Comparison of ENCODE assay signal across 1 cellular context in genomic region chr13:111584101-111584500, GRCh38.
TF ChIP-seq lines count a peak whose summit lies in the region.

No MANE protein-coding gene starts in this region.

TF ChIP-seq in GM23338, 12 proteins besides CTCF, POLR2A, EP300 and RAD21 (continued from another document):
- TF ChIP-seq, protein P1, sequence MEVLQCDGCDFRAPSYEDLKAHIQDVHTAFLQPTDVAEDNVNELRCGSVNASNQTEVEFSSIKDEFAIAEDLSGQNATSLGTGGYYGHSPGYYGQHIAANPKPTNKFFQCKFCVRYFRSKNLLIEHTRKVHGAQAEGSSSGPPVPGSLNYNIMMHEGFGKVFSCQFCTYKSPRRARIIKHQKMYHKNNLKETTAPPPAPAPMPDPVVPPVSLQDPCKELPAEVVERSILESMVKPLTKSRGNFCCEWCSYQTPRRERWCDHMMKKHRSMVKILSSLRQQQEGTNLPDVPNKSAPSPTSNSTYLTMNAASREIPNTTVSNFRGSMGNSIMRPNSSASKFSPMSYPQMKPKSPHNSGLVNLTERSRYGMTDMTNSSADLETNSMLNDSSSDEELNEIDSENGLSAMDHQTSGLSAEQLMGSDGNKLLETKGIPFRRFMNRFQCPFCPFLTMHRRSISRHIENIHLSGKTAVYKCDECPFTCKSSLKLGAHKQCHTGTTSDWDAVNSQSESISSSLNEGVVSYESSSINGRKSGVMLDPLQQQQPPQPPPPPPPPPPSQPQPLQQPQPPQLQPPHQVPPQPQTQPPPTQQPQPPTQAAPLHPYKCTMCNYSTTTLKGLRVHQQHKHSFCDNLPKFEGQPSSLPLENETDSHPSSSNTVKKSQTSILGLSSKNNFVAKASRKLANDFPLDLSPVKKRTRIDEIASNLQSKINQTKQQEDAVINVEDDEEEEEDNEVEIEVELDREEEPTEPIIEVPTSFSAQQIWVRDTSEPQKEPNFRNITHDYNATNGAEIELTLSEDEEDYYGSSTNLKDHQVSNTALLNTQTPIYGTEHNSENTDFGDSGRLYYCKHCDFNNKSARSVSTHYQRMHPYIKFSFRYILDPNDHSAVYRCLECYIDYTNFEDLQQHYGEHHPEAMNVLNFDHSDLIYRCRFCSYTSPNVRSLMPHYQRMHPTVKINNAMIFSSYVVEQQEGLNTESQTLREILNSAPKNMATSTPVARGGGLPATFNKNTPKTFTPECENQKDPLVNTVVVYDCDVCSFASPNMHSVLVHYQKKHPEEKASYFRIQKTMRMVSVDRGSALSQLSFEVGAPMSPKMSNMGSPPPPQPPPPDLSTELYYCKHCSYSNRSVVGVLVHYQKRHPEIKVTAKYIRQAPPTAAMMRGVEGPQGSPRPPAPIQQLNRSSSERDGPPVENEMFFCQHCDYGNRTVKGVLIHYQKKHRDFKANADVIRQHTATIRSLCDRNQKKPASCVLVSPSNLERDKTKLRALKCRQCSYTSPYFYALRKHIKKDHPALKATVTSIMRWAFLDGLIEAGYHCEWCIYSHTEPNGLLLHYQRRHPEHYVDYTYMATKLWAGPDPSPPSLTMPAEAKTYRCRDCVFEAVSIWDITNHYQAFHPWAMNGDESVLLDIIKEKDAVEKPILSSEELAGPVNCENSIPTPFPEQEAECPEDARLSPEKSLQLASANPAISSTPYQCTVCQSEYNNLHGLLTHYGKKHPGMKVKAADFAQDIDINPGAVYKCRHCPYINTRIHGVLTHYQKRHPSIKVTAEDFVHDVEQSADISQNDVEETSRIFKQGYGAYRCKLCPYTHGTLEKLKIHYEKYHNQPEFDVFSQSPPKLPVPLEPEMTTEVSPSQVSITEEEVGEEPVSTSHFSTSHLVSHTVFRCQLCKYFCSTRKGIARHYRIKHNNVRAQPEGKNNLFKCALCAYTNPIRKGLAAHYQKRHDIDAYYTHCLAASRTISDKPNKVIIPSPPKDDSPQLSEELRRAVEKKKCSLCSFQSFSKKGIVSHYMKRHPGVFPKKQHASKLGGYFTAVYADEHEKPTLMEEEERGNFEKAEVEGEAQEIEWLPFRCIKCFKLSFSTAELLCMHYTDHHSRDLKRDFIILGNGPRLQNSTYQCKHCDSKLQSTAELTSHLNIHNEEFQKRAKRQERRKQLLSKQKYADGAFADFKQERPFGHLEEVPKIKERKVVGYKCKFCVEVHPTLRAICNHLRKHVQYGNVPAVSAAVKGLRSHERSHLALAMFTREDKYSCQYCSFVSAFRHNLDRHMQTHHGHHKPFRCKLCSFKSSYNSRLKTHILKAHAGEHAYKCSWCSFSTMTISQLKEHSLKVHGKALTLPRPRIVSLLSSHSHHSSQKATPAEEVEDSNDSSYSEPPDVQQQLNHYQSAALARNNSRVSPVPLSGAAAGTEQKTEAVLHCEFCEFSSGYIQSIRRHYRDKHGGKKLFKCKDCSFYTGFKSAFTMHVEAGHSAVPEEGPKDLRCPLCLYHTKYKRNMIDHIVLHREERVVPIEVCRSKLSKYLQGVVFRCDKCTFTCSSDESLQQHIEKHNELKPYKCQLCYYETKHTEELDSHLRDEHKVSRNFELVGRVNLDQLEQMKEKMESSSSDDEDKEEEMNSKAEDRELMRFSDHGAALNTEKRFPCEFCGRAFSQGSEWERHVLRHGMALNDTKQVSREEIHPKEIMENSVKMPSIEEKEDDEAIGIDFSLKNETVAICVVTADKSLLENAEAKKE (CRISPR knock-in tag; IDR thresholded peaks at IDR 0.05): no peak
- no peak for TF ChIP-seq POLR2AphosphoS5 (IDR thresholded peaks at IDR 0.05; ENCODE audit: low read depth)
- no peak for TF ChIP-seq NANOG (IDR thresholded peaks at IDR 0.05; ENCODE audit: borderline replicate concordance)
- no peak for TF ChIP-seq ZNF114 (CRISPR knock-in tag; IDR thresholded peaks at IDR 0.05)
- no peak for TF ChIP-seq EZH2phosphoT487 (IDR thresholded peaks at IDR 0.05; ENCODE audit: unreplicated experiment)
- TF ChIP-seq REST (IDR thresholded peaks at IDR 0.05; ENCODE audit: unreplicated experiment): no peak
- TF ChIP-seq EZH2 (IDR thresholded peaks at IDR 0.05; ENCODE audit: low read depth, unreplicated experiment): no peak
- TF ChIP-seq, protein P2, sequence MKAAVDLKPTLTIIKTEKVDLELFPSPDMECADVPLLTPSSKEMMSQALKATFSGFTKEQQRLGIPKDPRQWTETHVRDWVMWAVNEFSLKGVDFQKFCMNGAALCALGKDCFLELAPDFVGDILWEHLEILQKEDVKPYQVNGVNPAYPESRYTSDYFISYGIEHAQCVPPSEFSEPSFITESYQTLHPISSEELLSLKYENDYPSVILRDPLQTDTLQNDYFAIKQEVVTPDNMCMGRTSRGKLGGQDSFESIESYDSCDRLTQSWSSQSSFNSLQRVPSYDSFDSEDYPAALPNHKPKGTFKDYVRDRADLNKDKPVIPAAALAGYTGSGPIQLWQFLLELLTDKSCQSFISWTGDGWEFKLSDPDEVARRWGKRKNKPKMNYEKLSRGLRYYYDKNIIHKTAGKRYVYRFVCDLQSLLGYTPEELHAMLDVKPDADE (IDR thresholded peaks at IDR 0.05): no peak
- TF ChIP-seq STAT1 (IDR thresholded peaks at IDR 0.05; ENCODE audit: unreplicated experiment): no peak
- TF ChIP-seq ZNF331 (CRISPR knock-in tag; IDR thresholded peaks at IDR 0.05; ENCODE audit: low read depth): no peak
- TF ChIP-seq CREB1 (CRISPR knock-in tag; IDR thresholded peaks at IDR 0.05; ENCODE audit: low read depth): no peak
